In genomic region chr2:99775585-99775984, GRCh38 we compare ENCODE assay signal across 22 cellular contexts.
A peak's percentile ranks its signal among the peaks of the same experiment; 100 is the strongest.
DNase-seq lines count a peak whose midpoint lies in the region; ATAC-seq, FAIRE-seq and TF ChIP-seq lines count a peak whose summit lies in the region.
"Had no signal": no experiment of that assay in that cellular context is flagged by ENCODE, and none has a peak within 500 bp of the region (broad histone marks: within the 10 kb centered on the region; RNA-seq: fewer than 3 reads in every experiment).

No MANE protein-coding gene starts in this region.

- no peak overlapping the region for H3K4me3 ChIP-seq in Karpas-422 (ENCODE audit: low read length)
- H3K4me3 ChIP-seq: lower lobe of right lung, psoas muscle, transverse colon had no signal

- no peak overlapping the region for H3K4me3 Mint-ChIP-seq in activated T-cell treated with anti-CD3 and anti-CD28 coated beads, Interleukin-2, amount 50 U/mL, for 72 hours
- H3K4me3 Mint-ChIP-seq: activated CD8-positive, alpha-beta T cell treated with anti-CD3 and anti-CD28 coated beads for 36 hours; activated T-helper 17 cell treated with anti-CD3 and anti-CD28 coated beads, Interleukin-2, amount 50 U/mL, for 72 hours; central memory CD8-positive, alpha-beta T cell; natural killer cell; stimulated activated memory B cell treated with anti-CD40 and anti-IgM and Interleukin-4, amounts not matched to agents 10 μg/mL and 1 μg/mL and 100 μg/mL, for 72 hours had no signal

- peak; percentile 73 for DNase-seq in ACHN
- peak; percentile 26 for DNase-seq in H54 (ENCODE audit: insufficient read length, low spot score)
- peak; percentile 23 for DNase-seq in amniotic stem cell (lab: John Stamatoyannopoulos, UW)
- DNase-seq in iris pigment epithelial cell (ENCODE audit: low read depth): peak; percentile 6
- DNase-seq in Karpas-422: no peak
- no peak for DNase-seq in NCI-H2196 treated with DMSO at 0.1 percent for 48 hours (lab: John Stamatoyannopoulos, UW; ENCODE audit: unreplicated experiment)
- no peak for DNase-seq in activated T-cell treated with anti-CD3 and anti-CD28 coated beads, Interleukin-2, amount 50 U/mL, for 72 hours
- no peak for DNase-seq in globus pallidus (ENCODE audit: low spot score)
- DNase-seq: 8988T; activated CD8-positive, alpha-beta T cell treated with anti-CD3 and anti-CD28 coated beads for 36 hours; GDM1; lower lobe of right lung; natural killer cell; NCI-H69; psoas muscle; stimulated activated CD4-positive, alpha-beta T cell treated with anti-CD3 and anti-CD28 coated beads, Interleukin-12 subunit alpha, Interleukin-12 subunit beta, amount 100 ng/mL, for 4 hours; transverse colon had no signal

- TF ChIP-seq POLR2A in H54 (IDR thresholded peaks at IDR 0.05; ENCODE audit: low read depth, low read length): no peak

- H3K9me3 Mint-ChIP-seq in activated T-cell treated with anti-CD3 and anti-CD28 coated beads, Interleukin-2, amount 50 U/mL, for 72 hours: peaks cover 4 to 10% of the 10 kb centered on the region in 2 donors

- H3K4me2 ChIP-seq in Karpas-422 (ENCODE audit: low read depth, low read length, poor library complexity, severe bottlenecking): no peak overlapping the region

- peaks cover 8% of the 10 kb centered on the region for H3K4me1 ChIP-seq in Karpas-422 (ENCODE audit: low read length)
- H3K4me1 ChIP-seq: psoas muscle had no signal

- no peaks in the 10 kb centered on the region for H3K27me3 ChIP-seq in Karpas-422 (ENCODE audit: low read length)
- H3K27me3 ChIP-seq: transverse colon had no signal

- no peaks in the 10 kb centered on the region for H3K4me1 Mint-ChIP-seq in activated T-cell treated with anti-CD3 and anti-CD28 coated beads, Interleukin-2, amount 50 U/mL, for 72 hours (ENCODE audit: low read depth)
- H3K4me1 Mint-ChIP-seq: activated T-helper 17 cell treated with anti-CD3 and anti-CD28 coated beads, Interleukin-2, amount 50 U/mL, for 72 hours; central memory CD8-positive, alpha-beta T cell; natural killer cell had no signal

- no peaks in the 10 kb centered on the region for H3K27me3 Mint-ChIP-seq in activated T-cell treated with anti-CD3 and anti-CD28 coated beads, Interleukin-2, amount 50 U/mL, for 72 hours (ENCODE audit: low read depth)
- H3K27me3 Mint-ChIP-seq: activated CD8-positive, alpha-beta T cell treated with anti-CD3 and anti-CD28 coated beads for 36 hours; central memory CD8-positive, alpha-beta T cell; stimulated activated memory B cell treated with anti-CD40 and anti-IgM and Interleukin-4, amounts not matched to agents 10 μg/mL and 1 μg/mL and 100 μg/mL, for 72 hours had no signal

- H3K9ac ChIP-seq in Karpas-422 (ENCODE audit: low read length): no peak overlapping the region

- no peak overlapping the region for H3K27ac ChIP-seq in Karpas-422 (ENCODE audit: low read length)
- H3K27ac ChIP-seq: lower lobe of right lung, psoas muscle, transverse colon, VCaP had no signal

- no peak for FAIRE-seq in H54 (lab: Jason Lieb, UNC)

- H3K36me3 ChIP-seq in Karpas-422 (ENCODE audit: insufficient read depth, low read length): no peaks in the 10 kb centered on the region
- H3K36me3 ChIP-seq: lower lobe of right lung, transverse colon had no signal

- H3K9me2 ChIP-seq in Karpas-422 (replicated peaks; ENCODE audit: insufficient read depth, low read length): no peaks in the 10 kb centered on the region

- peaks cover 5 to 6% of the 10 kb centered on the region in 2 donors for H3K36me3 Mint-ChIP-seq in activated T-cell treated with anti-CD3 and anti-CD28 coated beads, Interleukin-2, amount 50 U/mL, for 72 hours (ENCODE audit: insufficient read depth in 2 of 2)
- H3K36me3 Mint-ChIP-seq: natural killer cell had no signal

- no peak for ATAC-seq in activated T-cell treated with anti-CD3 and anti-CD28 coated beads, Interleukin-2, amount 50 U/mL, for 72 hours (replicated peaks in 1 of 2)
- ATAC-seq: activated CD8-positive, alpha-beta T cell treated with anti-CD3 and anti-CD28 coated beads for 36 hours; activated T-helper 17 cell treated with anti-CD3 and anti-CD28 coated beads, Interleukin-2, amount 50 U/mL, for 72 hours; lower lobe of right lung; natural killer cell; Panc1; psoas muscle; stimulated activated memory B cell treated with anti-CD40 and anti-IgM and Interleukin-4, amounts not matched to agents 10 μg/mL and 1 μg/mL and 100 μg/mL, for 72 hours had no signal

- no peak overlapping the region for H3K27ac Mint-ChIP-seq in activated T-cell treated with anti-CD3 and anti-CD28 coated beads, Interleukin-2, amount 50 U/mL, for 72 hours
- H3K27ac Mint-ChIP-seq: activated CD8-positive, alpha-beta T cell treated with anti-CD3 and anti-CD28 coated beads for 36 hours; activated T-helper 17 cell treated with anti-CD3 and anti-CD28 coated beads, Interleukin-2, amount 50 U/mL, for 72 hours; natural killer cell; stimulated activated memory B cell treated with anti-CD40 and anti-IgM and Interleukin-4, amounts not matched to agents 10 μg/mL and 1 μg/mL and 100 μg/mL, for 72 hours had no signal

- no peaks in the 10 kb centered on the region for H3K9me3 ChIP-seq in Karpas-422 (ENCODE audit: low read length)
- H3K9me3 ChIP-seq: lower lobe of right lung had no signal

- no peaks in the 10 kb centered on the region for H4K20me1 ChIP-seq in Karpas-422 (ENCODE audit: insufficient read depth, low read depth, low read length)

- H3K79me2 ChIP-seq in Karpas-422 (ENCODE audit: low read length): no peaks in the 10 kb centered on the region; the same call in 1 of the 2 replicates

- in situ Hi-C loops in ACHN (cut with HindIII; ENCODE audit: low pct_ligation_motif_present, low pct_unique_long_range_greater_than_20kb, low sequenced_read_pairs): no loop called here

- H2AFZ ChIP-seq in Karpas-422 (ENCODE audit: low read length): no peak overlapping the region

Comparison
In these comparisons a context has a peak if more than half of its experiments do, and no peak if none do; other contexts are left out.
1. DNase-seq: peak in ACHN (single experiment), H54 (single experiment), amniotic stem cell (single experiment) and iris pigment epithelial cell (single experiment); none in Karpas-422 (single experiment), NCI-H2196 treated with DMSO at 0.1 percent for 48 hours (single experiment), activated T-cell treated with anti-CD3 and anti-CD28 coated beads, Interleukin-2, amount 50 U/mL, for 72 hours (0 of 2) and globus pallidus (single experiment).